3 cellular contexts compared by ENCODE assay signal in genomic region chr1:68827261-68827660, GRCh38.
"Had no signal": no experiment of that assay in that cellular context is flagged by ENCODE, and none has a peak within 500 bp of the region (broad histone marks: within the 10 kb centered on the region; RNA-seq: fewer than 3 reads in every experiment).

No MANE protein-coding gene starts in this region.

- ATAC-seq: GM12878 had no signal

- H3K4me3 ChIP-seq: GM12878 had no signal

- DNase-seq: GDM1, GF-D8 had no signal
